ENCODE assay signal across 14 cellular contexts in genomic region chr3:69008980-69009379, GRCh38. TPM values are rescaled to one million over a fixed set of nuclear protein-coding genes. Genes with fewer than 3 reads are reported as not detected.
DNase-seq lines count a peak whose midpoint lies in the region; ATAC-seq, FAIRE-seq and TF ChIP-seq lines count a peak whose summit lies in the region.
"Had no signal": no experiment of that assay in that cellular context is flagged by ENCODE, and none has a peak within 500 bp of the region (broad histone marks: within the 10 kb centered on the region; RNA-seq: fewer than 3 reads in every experiment).

No MANE protein-coding gene starts in this region.

- peaks cover 2 to 6% of the 10 kb centered on the region in 2 donors for H3K36me3 Mint-ChIP-seq in activated T-cell treated with anti-CD3 and anti-CD28 coated beads, Interleukin-2, amount 50 U/mL, for 72 hours (ENCODE audit: insufficient read depth in 2 of 2)

- DNase-seq in activated T-cell treated with anti-CD3 and anti-CD28 coated beads, Interleukin-2, amount 50 U/mL, for 72 hours = no peak
- no peak for DNase-seq in activated T-cell treated with anti-CD3 and anti-CD28 coated beads, Interleukin-2, amount 50 U/mL, for 48 hours
- DNase-seq in GM12878 (ENCODE audit: low read depth, low spot score) (no peak), left lung (no peak), upper lobe of left lung (no peak), NCI-H146 treated with DMSO at 0.1 percent for 48 hours (lab: John Stamatoyannopoulos, UW; ENCODE audit: unreplicated experiment) (no peak)
- DNase-seq: activated CD4-positive, CD25-positive, alpha-beta regulatory T cell treated with anti-CD3 and anti-CD28 coated beads, Interleukin-2, amount 50 U/mL, for 72 hours; Calu3; SW 1271; thyroid gland had no signal

- H3K9me3 Mint-ChIP-seq in activated T-cell treated with anti-CD3 and anti-CD28 coated beads, Interleukin-2, amount 50 U/mL, for 72 hours = no peaks in the 10 kb centered on the region

- in situ Hi-C loops in GM12878 (cut with MboI) = no loop called here

- H3K9ac ChIP-seq in GM12878 (ENCODE audit: control insufficient read depth, insufficient read depth, low read length) = no peak overlapping the region

- H3K4me3 ChIP-seq in GM12878 (no peak overlapping the region), left lung (no peak overlapping the region), upper lobe of left lung (no peak overlapping the region)
- H3K4me3 ChIP-seq: thyroid gland had no signal

- TF ChIP-seq POLR2A in GM12878 (IDR thresholded peaks at IDR 0.05; ENCODE audit: low read depth, low read length) = no peak
- TF ChIP-seq POLR2A in upper lobe of left lung (IDR thresholded peaks at IDR 0.05) = no peak

- FAIRE-seq in GM12878 (lab: Jason Lieb, UNC) = no peak
- FAIRE-seq: A204.1, bronchial epithelial cell had no signal

- no peak overlapping the region for H3K4me3 Mint-ChIP-seq in activated T-cell treated with anti-CD3 and anti-CD28 coated beads, Interleukin-2, amount 50 U/mL, for 72 hours

- CTCF ChIA-PET in GM12878 (lab: Yijun Ruan, JAX) = interaction anchor here (1.2 kb wide), 1 partner anchor 9 kb away, joined by 8 read pairs; no protein-coding TSS in a partner anchor

- BruUV-seq in GM12878 (replicated peaks; lab: Mats Ljungman, UMichigan) = no TSS peak

- H4K20me1 ChIP-seq in GM12878 (ENCODE audit: control insufficient read depth, insufficient read depth) = no peaks in the 10 kb centered on the region

- no peak for TF ChIP-seq RAD21 in GM12878 (IDR thresholded peaks at IDR 0.05; ENCODE audit: insufficient read depth, low read depth, low read length)

- H3K27ac ChIP-seq in GM12878 (ENCODE audit: control insufficient read depth, insufficient read depth) = no peak overlapping the region
- peak overlapping the region; percentile 13 to 33 for H3K27ac ChIP-seq in left lung
- peak overlapping the region; percentile 45 to 100 (median 78) for H3K27ac ChIP-seq in upper lobe of left lung
- H3K27ac ChIP-seq: thyroid gland had no signal

- peaks cover 11% of the 10 kb centered on the region for H3K4me1 Mint-ChIP-seq in activated T-cell treated with anti-CD3 and anti-CD28 coated beads, Interleukin-2, amount 50 U/mL, for 72 hours (ENCODE audit: low read depth)

- SMC1A ChIA-PET in GM12878 (lab: Charles Lee; ENCODE audit: uncharacterized antibody, unreplicated experiment) = interaction anchor here (0.9 to 1.9 kb wide), 4 partner anchors 12 to 75 kb away, joined by 3 to 6 read pairs (median 5); partner anchors contain the start of gene ARL6IP5

- intact Hi-C loops in GM12878 (cut with micrococcal nuclease; ENCODE audit: unreplicated experiment) = no loop called here
- intact Hi-C loops in left lung (cut with DNase I) = no loop called here

- no peak overlapping the region for H3K4me2 ChIP-seq in GM12878 (ENCODE audit: control insufficient read depth, insufficient read depth)

- H3K9me3 ChIP-seq in GM12878 (replicated peaks; ENCODE audit: control insufficient read depth, insufficient read depth, low read length) = no peaks in the 10 kb centered on the region
- no peaks in the 10 kb centered on the region for H3K9me3 ChIP-seq in left lung
- H3K9me3 ChIP-seq in upper lobe of left lung = no peaks in the 10 kb centered on the region
- H3K9me3 ChIP-seq: thyroid gland had no signal

- RAD21 ChIA-PET in GM12878 (lab: Charles Lee; ENCODE audit: unreplicated experiment) = interaction anchor here (1.3 kb wide), 1 partner anchor 10 kb away, joined by 4 read pairs; no protein-coding TSS in a partner anchor

- TF ChIP-seq EP300 in GM12878 (IDR thresholded peaks at IDR 0.05; ENCODE audit: borderline replicate concordance in 1 of 2, control insufficient read depth in 1 of 2, low read depth in 2 of 2, low read length in 2 of 2) (peak in 1 of 2 experiments; percentile 50; a peak in 1 of 4 replicates), upper lobe of left lung (IDR thresholded peaks at IDR 0.05) (no peak)

- no peak for ATAC-seq in activated T-cell treated with anti-CD3 and anti-CD28 coated beads, Interleukin-2, amount 50 U/mL, for 72 hours (replicated peaks in 1 of 2)
- ATAC-seq in GM12878 (peak; percentile 26), left lung (no peak), upper lobe of left lung (ENCODE audit: low FRiP score in 2 of 2) (no peak), GM19324 (IDR thresholded peaks at IDR 0.05; ENCODE audit: low FRiP score, unreplicated experiment) (no peak), GM21360 (IDR thresholded peaks at IDR 0.05; ENCODE audit: unreplicated experiment) (no peak)

- H3K79me2 ChIP-seq in GM12878 (ENCODE audit: control insufficient read depth, insufficient read depth, low read length) = no peaks in the 10 kb centered on the region

- H3K27me3 ChIP-seq in GM12878 (replicated peaks in 1 of 2; ENCODE audit: control insufficient read depth in 2 of 2, insufficient read depth in 2 of 2, low read length in 1 of 2) = no peaks in the 10 kb centered on the region
- no peaks in the 10 kb centered on the region for H3K27me3 ChIP-seq in left lung
- no peaks in the 10 kb centered on the region for H3K27me3 ChIP-seq in upper lobe of left lung
- H3K27me3 ChIP-seq: thyroid gland had no signal

- 100% methylated on average over 2 of the region's 2 CpGs for WGBS in GM12878 (ENCODE audit: insufficient coverage, insufficient replicate concordance, low lambda C conversion rate, missing lambda C conversion rate)
- WGBS in upper lobe of left lung, 2 donors = 48 to 58% methylated on average over 2 of the region's 2 CpGs

- no peak overlapping the region for H2AFZ ChIP-seq in GM12878 (ENCODE audit: control insufficient read depth, low read depth, low read length)

- H3K4me1 ChIP-seq in GM12878 (ENCODE audit: control insufficient read depth, insufficient read depth, low read length) = peaks cover 3% of the 10 kb centered on the region; the same call in 1 of the 2 replicates
- peaks cover 3 to 32% of the 10 kb centered on the region in 2 donors for H3K4me1 ChIP-seq in left lung
- H3K4me1 ChIP-seq in upper lobe of left lung = peaks cover 16 to 38% (median 22%) of the 10 kb centered on the region in 4 donors

- H3K36me3 ChIP-seq in GM12878 (ENCODE audit: control insufficient read depth in 2 of 2, insufficient read depth in 2 of 2, low read length in 1 of 2) (no peaks in the 10 kb centered on the region; a peak in 2 of 4 replicates), left lung (peaks cover 0 to 49% of the 10 kb centered on the region in 2 donors), upper lobe of left lung (peaks cover 7 to 65% (median 19%) of the 10 kb centered on the region in 4 donors)

- no peak for TF ChIP-seq CTCF in GM12878 (IDR thresholded peaks at IDR 0.05 in 2 of 3, conservative IDR thresholded peaks at IDR 0.05 in 1 of 3; ENCODE audit: control insufficient read depth in 2 of 3, extremely low read depth in 1 of 3, insufficient read depth in 1 of 3, low read depth in 3 of 3, low read length in 3 of 3)
- no peak for TF ChIP-seq CTCF in left lung (IDR thresholded peaks at IDR 0.05)
- TF ChIP-seq CTCF in upper lobe of left lung (IDR thresholded peaks at IDR 0.05) = no peak

- POLR2A ChIA-PET in GM12878 (lab: Charles Lee) = interaction anchor here (0.7 to 1.1 kb wide), 2 partner anchors 9 to 23 kb away, joined by 3 to 6 read pairs; no protein-coding TSS in a partner anchor

- no peaks in the 10 kb centered on the region for H3K27me3 Mint-ChIP-seq in activated T-cell treated with anti-CD3 and anti-CD28 coated beads, Interleukin-2, amount 50 U/mL, for 72 hours (ENCODE audit: low read depth)

- H3K27ac Mint-ChIP-seq in activated T-cell treated with anti-CD3 and anti-CD28 coated beads, Interleukin-2, amount 50 U/mL, for 72 hours = peak overlapping the region; percentile 4

RNA-seq across cellular contexts. Expression of gene EOGT, which starts 4.5 kb away (rescaled TPM):
- total RNA-seq in activated T-cell treated with anti-CD3 and anti-CD28 coated beads, Interleukin-2, amount 50 U/mL, for 72 hours = 10 to 100 TPM; 16.8 to 23.7 TPM
- 13.7 and 14.2 TPM in 2 replicates for total RNA-seq in GM12878 (2013; cell fraction: nucleolus; rRNA removed)
- total RNA-seq in GM12878 (2014; rRNA removed) = 9.1 and 10.6 TPM in 2 replicates
- 15.5 and 16.5 TPM in 2 replicates for total RNA-seq in GM12878 (2014; rRNA removed; fragmentation: Illumina TruSeq; extraction: Trizol)
- 9.0 and 10.1 TPM in 2 replicates for total RNA-seq in GM12878 (2021)
- polyA plus RNA-seq in GM12878 (2011; ENCODE audit: low read depth) = 2.9 TPM
- polyA plus RNA-seq in GM12878 (2011; rRNA removed) = 10.0 and 14.4 TPM in 2 replicates
- polyA plus RNA-seq in GM12878 (2011; cell fraction: cytosol; rRNA removed) = 6.2 and 6.3 TPM in 2 replicates
- polyA plus RNA-seq in GM12878 (2011; cell fraction: nucleus; rRNA removed) = 10.5 and 14.5 TPM in 2 replicates
- 2.8 and 2.9 TPM in 2 replicates for polyA plus RNA-seq in GM12878 (2012)
- 11.8 and 17.3 TPM in 2 replicates for polyA plus RNA-seq in GM12878 (2014; fragmentation: Illumina TruSeq; extraction: Trizol)
- polyA plus RNA-seq in GM12878 (2014; fragmentation: Nextera tagmentation; extraction: Ambion mirVana) = 1 to 10 TPM; 3.5 to 4.3 TPM
- polyA plus RNA-seq in GM12878 (2014; rRNA removed) = 7.6 and 10.2 TPM in 2 replicates
- 1 to 10 TPM; 6.3 to 6.7 TPM for polyA plus RNA-seq in GM12878 (2016; fragmentation: Nextera tagmentation; extraction: Ambion mirVana)
- 14.4 and 15.1 TPM in 2 replicates for polyA minus RNA-seq in GM12878 (2011; rRNA and poly(A)+ RNA removed)
- polyA minus RNA-seq in GM12878 (2011; cell fraction: cytosol; rRNA and poly(A)+ RNA removed) = 4.7 and 5.2 TPM in 2 replicates
- 11.1 and 20.9 TPM in 2 replicates for polyA minus RNA-seq in GM12878 (2011; cell fraction: nucleus; rRNA and poly(A)+ RNA removed)
- 10 to 100 TPM; 27.9 to 32.6 TPM for total RNA-seq in left lung
- total RNA-seq in upper lobe of left lung = 10 to 100 TPM; 29.9 to 79.6 (median 40.9) TPM

RNA-seq across cellular contexts. Expression of gene TMF1, which starts 43.2 kb away (rescaled TPM):
- 10 to 100 TPM; 32.2 to 41.9 TPM for total RNA-seq in activated T-cell treated with anti-CD3 and anti-CD28 coated beads, Interleukin-2, amount 50 U/mL, for 72 hours
- 88.0 and 127 TPM in 2 replicates for total RNA-seq in GM12878 (2013; cell fraction: nucleolus; rRNA removed)
- total RNA-seq in GM12878 (2014; rRNA removed) (15.8 and 16.5 TPM in 2 replicates), GM12878 (2014; rRNA removed; fragmentation: Illumina TruSeq; extraction: Trizol) (22.9 and 23.2 TPM in 2 replicates), GM12878 (2021) (18.5 and 19.0 TPM in 2 replicates), left lung (10 to 100 TPM; 38.4 to 40.8 TPM), upper lobe of left lung (100 to 1,000 TPM in 1 of 6 donors, 10 to 100 TPM in 5; 30.2 to 212 (median 53.0) TPM)
- polyA plus RNA-seq in GM12878 (2011; ENCODE audit: low read depth) = 8.5 TPM
- polyA plus RNA-seq in GM12878 (2011; rRNA removed) (17.1 and 33.3 TPM in 2 replicates), GM12878 (2014; fragmentation: Illumina TruSeq; extraction: Trizol) (18.1 and 20.5 TPM in 2 replicates), GM12878 (2014; fragmentation: Nextera tagmentation; extraction: Ambion mirVana) (1 to 10 TPM; 7.1 to 7.9 TPM), GM12878 (2014; rRNA removed) (13.3 and 23.8 TPM in 2 replicates), GM12878 (2016; fragmentation: Nextera tagmentation; extraction: Ambion mirVana) (10 to 100 TPM; 23.4 to 24.5 TPM)
- 6.1 and 6.8 TPM in 2 replicates for polyA plus RNA-seq in GM12878 (2011; cell fraction: cytosol; rRNA removed)
- polyA plus RNA-seq in GM12878 (2011; cell fraction: nucleus; rRNA removed) = 10.8 and 21.1 TPM in 2 replicates
- 18.8 and 25.0 TPM in 2 replicates for polyA plus RNA-seq in GM12878 (2012)
- 22.6 and 29.0 TPM in 2 replicates for polyA minus RNA-seq in GM12878 (2011; rRNA and poly(A)+ RNA removed)
- 8.6 and 10.2 TPM in 2 replicates for polyA minus RNA-seq in GM12878 (2011; cell fraction: cytosol; rRNA and poly(A)+ RNA removed)
- polyA minus RNA-seq in GM12878 (2011; cell fraction: nucleus; rRNA and poly(A)+ RNA removed) = 16.4 and 18.5 TPM in 2 replicates
